In genomic region chr5:151253604-151253948, GRCh38 we compare ENCODE assay signal across 8 cellular contexts. TPM values are rescaled to one million over a fixed set of nuclear protein-coding genes. Genes with fewer than 3 reads are reported as not detected.
DNase-seq lines count a peak whose midpoint lies in the region; ATAC-seq and TF ChIP-seq lines count a peak whose summit lies in the region.

No MANE protein-coding gene starts in this region.

- H3F3A ChIP-seq in smooth muscle cell (ENCODE audit: low read depth) = no peaks in the 10 kb centered on the region

- no peak for DNase-seq in HFFc6
- no peak for DNase-seq in activated T-helper 1 cell treated with anti-CD3 and anti-CD28 coated beads, Interleukin-12 subunit alpha, Interleukin-12 subunit beta, Interleukin-2, Interleukin-4 antibody, amounts not matched to agents 30 ng/mL and 10 ng/mL and 1 ng/mL, durations not matched to agents 14 hours and 24 hours and 36 hours (ENCODE audit: low spot score)
- no peak for DNase-seq in smooth muscle cell (lab: John Stamatoyannopoulos, UW; ENCODE audit: unreplicated experiment)
- DNase-seq in midbrain (lab: John Stamatoyannopoulos, UW) = no peak

- H3K4me2 ChIP-seq in smooth muscle cell = peak overlapping the region; percentile 100

- intact Hi-C loops in activated T-helper 1 cell treated with anti-CD3 and anti-CD28 coated beads, Interleukin-12 subunit alpha, Interleukin-12 subunit beta, Interleukin-2, Interleukin-4 antibody, amounts not matched to agents 30 ng/mL and 10 ng/mL and 1 ng/mL, durations not matched to agents 14 hours and 24 hours and 36 hours (cut with micrococcal nuclease) = loop anchor here (1.0 to 5.0 kb wide), 11 partner anchors 11 to 896 kb away; partner anchors contain the start of genes ATOX1, DCTN4, G3BP1 and RBM22

- peak overlapping the region; percentile 97 for H2AFZ ChIP-seq in smooth muscle cell (ENCODE audit: low read depth)

- peaks cover 12% of the 10 kb centered on the region for H3K27me3 Mint-ChIP-seq in HFFc6 (ENCODE audit: insufficient read depth)
- H3K27me3 Mint-ChIP-seq in activated T-helper 1 cell treated with anti-CD3 and anti-CD28 coated beads, Interleukin-12 subunit alpha, Interleukin-12 subunit beta, Interleukin-2, Interleukin-4 antibody, amounts not matched to agents 30 ng/mL and 10 ng/mL and 1 ng/mL, durations not matched to agents 14 hours and 24 hours and 36 hours (ENCODE audit: insufficient read depth) = peaks cover 2% of the 10 kb centered on the region

- peaks cover 48% of the 10 kb centered on the region for H3K4me1 Mint-ChIP-seq in HFFc6 (ENCODE audit: low read depth)
- peaks cover 46% of the 10 kb centered on the region for H3K4me1 Mint-ChIP-seq in activated T-helper 1 cell treated with anti-CD3 and anti-CD28 coated beads, Interleukin-12 subunit alpha, Interleukin-12 subunit beta, Interleukin-2, Interleukin-4 antibody, amounts not matched to agents 30 ng/mL and 10 ng/mL and 1 ng/mL, durations not matched to agents 14 hours and 24 hours and 36 hours (ENCODE audit: low read depth)

- H3K27ac ChIP-seq in smooth muscle cell (ENCODE audit: low read depth) = peak overlapping the region; percentile 59

- H3K27ac Mint-ChIP-seq in HFFc6 = peak overlapping the region; percentile 5
- peak overlapping the region; percentile 38 for H3K27ac Mint-ChIP-seq in activated T-helper 1 cell treated with anti-CD3 and anti-CD28 coated beads, Interleukin-12 subunit alpha, Interleukin-12 subunit beta, Interleukin-2, Interleukin-4 antibody, amounts not matched to agents 30 ng/mL and 10 ng/mL and 1 ng/mL, durations not matched to agents 14 hours and 24 hours and 36 hours

- H3K4me3 Mint-ChIP-seq in HFFc6 = peak overlapping the region; percentile 88
- H3K4me3 Mint-ChIP-seq in activated T-helper 1 cell treated with anti-CD3 and anti-CD28 coated beads, Interleukin-12 subunit alpha, Interleukin-12 subunit beta, Interleukin-2, Interleukin-4 antibody, amounts not matched to agents 30 ng/mL and 10 ng/mL and 1 ng/mL, durations not matched to agents 14 hours and 24 hours and 36 hours = peak overlapping the region; percentile 87

- H3K9me3 ChIP-seq in smooth muscle cell (replicated peaks; ENCODE audit: low read depth) = no peaks in the 10 kb centered on the region

- H3K27me3 ChIP-seq in smooth muscle cell (ENCODE audit: low read depth) = no peaks in the 10 kb centered on the region

- peaks cover 23% of the 10 kb centered on the region for H3K79me2 ChIP-seq in smooth muscle cell (ENCODE audit: low read depth)

- TF ChIP-seq CTCF in HFFc6 (IDR thresholded peaks at IDR 0.05) (no peak), smooth muscle cell (IDR thresholded peaks at IDR 0.05; ENCODE audit: borderline replicate concordance, insufficient read depth, poor library complexity, severe bottlenecking) (no peak)

- H3K4me3 ChIP-seq in iPS-11a (ENCODE audit: low read depth, low read length) (peak overlapping the region; percentile 63), smooth muscle cell (peak overlapping the region; percentile 96)

- H3K36me3 Mint-ChIP-seq in HFFc6 (ENCODE audit: low read depth) = no peaks in the 10 kb centered on the region; the same call in 1 of the 2 replicates
- peaks cover 3% of the 10 kb centered on the region for H3K36me3 Mint-ChIP-seq in activated T-helper 1 cell treated with anti-CD3 and anti-CD28 coated beads, Interleukin-12 subunit alpha, Interleukin-12 subunit beta, Interleukin-2, Interleukin-4 antibody, amounts not matched to agents 30 ng/mL and 10 ng/mL and 1 ng/mL, durations not matched to agents 14 hours and 24 hours and 36 hours (ENCODE audit: low read depth)

- H4K20me1 ChIP-seq in smooth muscle cell (ENCODE audit: low read depth) = no peaks in the 10 kb centered on the region

- H3K4me1 ChIP-seq in smooth muscle cell (ENCODE audit: low read depth) = peaks cover 7% of the 10 kb centered on the region

- WGBS in smooth muscle cell (ENCODE audit: low lambda C conversion rate) = 31% methylated on average over 5 of the region's 5 CpGs

- peak overlapping the region; percentile 67 for H3K9ac ChIP-seq in smooth muscle cell (ENCODE audit: low read depth)

- H3K9me3 Mint-ChIP-seq in HFFc6 = no peaks in the 10 kb centered on the region
- H3K9me3 Mint-ChIP-seq in activated T-helper 1 cell treated with anti-CD3 and anti-CD28 coated beads, Interleukin-12 subunit alpha, Interleukin-12 subunit beta, Interleukin-2, Interleukin-4 antibody, amounts not matched to agents 30 ng/mL and 10 ng/mL and 1 ng/mL, durations not matched to agents 14 hours and 24 hours and 36 hours = no peaks in the 10 kb centered on the region

- H3K36me3 ChIP-seq in smooth muscle cell (ENCODE audit: low read depth) = no peaks in the 10 kb centered on the region

- ATAC-seq in GM19463 (IDR thresholded peaks at IDR 0.05; ENCODE audit: unreplicated experiment) (no peak), GM19452 (IDR thresholded peaks at IDR 0.05; ENCODE audit: unreplicated experiment) (no peak), HG03175 (IDR thresholded peaks at IDR 0.05; ENCODE audit: unreplicated experiment) (no peak)

RNA-seq across cellular contexts. Expression of gene GM2A, which starts 0.6 kb away (rescaled TPM):
- 10 to 100 TPM; 26.0 to 34.8 (median 28.5) TPM for total RNA-seq in HFFc6 (2021; fragmentation: NEBNext Ultra II Directional; extraction: Animal tissue kit (Norgen Biotek cat#: 25700))
- 16.9 and 21.1 TPM in 2 replicates for total RNA-seq in activated T-helper 1 cell treated with anti-CD3 and anti-CD28 coated beads, Interleukin-12 subunit alpha, Interleukin-12 subunit beta, Interleukin-2, Interleukin-4 antibody, amounts not matched to agents 30 ng/mL and 10 ng/mL and 1 ng/mL, durations not matched to agents 14 hours and 24 hours and 36 hours
- total RNA-seq in smooth muscle cell = 35.0 and 36.1 TPM in 2 replicates
- 16.3 and 20.3 TPM in 2 replicates for polyA plus RNA-seq in smooth muscle cell

RNA-seq across cellular contexts. Expression of gene CCDC69, which starts 29.7 kb away (rescaled TPM):
- 1 to 10 TPM in 1 of 6 experiments, under 1 TPM in 5; 0.43 to 1.1 (median 0.71) TPM for total RNA-seq in HFFc6 (2021; fragmentation: NEBNext Ultra II Directional; extraction: Animal tissue kit (Norgen Biotek cat#: 25700))
- total RNA-seq in activated T-helper 1 cell treated with anti-CD3 and anti-CD28 coated beads, Interleukin-12 subunit alpha, Interleukin-12 subunit beta, Interleukin-2, Interleukin-4 antibody, amounts not matched to agents 30 ng/mL and 10 ng/mL and 1 ng/mL, durations not matched to agents 14 hours and 24 hours and 36 hours = 24.3 and 25.4 TPM in 2 replicates
- total RNA-seq in smooth muscle cell = 1.2 and 1.8 TPM in 2 replicates
- 1.1 and 3.8 TPM in 2 replicates for polyA plus RNA-seq in smooth muscle cell

RNA-seq across cellular contexts. Expression of gene SLC36A3, which starts 50.0 kb away (rescaled TPM):
- not detected for total RNA-seq in HFFc6 (2021; fragmentation: NEBNext Ultra II Directional; extraction: Animal tissue kit (Norgen Biotek cat#: 25700))
- not detected in 2 replicates for total RNA-seq in activated T-helper 1 cell treated with anti-CD3 and anti-CD28 coated beads, Interleukin-12 subunit alpha, Interleukin-12 subunit beta, Interleukin-2, Interleukin-4 antibody, amounts not matched to agents 30 ng/mL and 10 ng/mL and 1 ng/mL, durations not matched to agents 14 hours and 24 hours and 36 hours
- total RNA-seq in smooth muscle cell = not detected in 2 replicates
- not detected in 2 replicates for polyA plus RNA-seq in smooth muscle cell
